In genomic region chr1:160669802-160670201, GRCh38 we compare ENCODE assay signal across 6 cellular contexts. TPM values are rescaled to one million over a fixed set of nuclear protein-coding genes. Genes with fewer than 3 reads are reported as not detected.
"Had no signal": no experiment of that assay in that cellular context is flagged by ENCODE, and none has a peak within 500 bp of the region (broad histone marks: within the 10 kb centered on the region; RNA-seq: fewer than 3 reads in every experiment).

No MANE protein-coding gene starts in this region.

- H3K27ac Mint-ChIP-seq: GM23338 had no signal

- H3K4me3 Mint-ChIP-seq: GM23338, H9 had no signal

- H3K4me2 ChIP-seq: GM23338 had no signal

- H3K4me3 ChIP-seq: GM23338, K562 had no signal

- DNase-seq: H9, HCEC 1CT, IMR-90 had no signal

RNA-seq across cellular contexts. Expression of gene SLAMF1, which starts 23.0 kb away (rescaled TPM):
- total RNA-seq: GM23338, H9, HT-29, IMR-90 had no signal
- polyA plus RNA-seq: GM23338, IMR-90 had no signal

RNA-seq across cellular contexts. Expression of gene CD48, which starts 41.8 kb away (rescaled TPM):
- total RNA-seq: H9, HT-29, IMR-90 had no signal
- polyA plus RNA-seq: IMR-90 had no signal
